Comparison of ENCODE assay signal across 1 cellular context in the genomic region with DNA sequence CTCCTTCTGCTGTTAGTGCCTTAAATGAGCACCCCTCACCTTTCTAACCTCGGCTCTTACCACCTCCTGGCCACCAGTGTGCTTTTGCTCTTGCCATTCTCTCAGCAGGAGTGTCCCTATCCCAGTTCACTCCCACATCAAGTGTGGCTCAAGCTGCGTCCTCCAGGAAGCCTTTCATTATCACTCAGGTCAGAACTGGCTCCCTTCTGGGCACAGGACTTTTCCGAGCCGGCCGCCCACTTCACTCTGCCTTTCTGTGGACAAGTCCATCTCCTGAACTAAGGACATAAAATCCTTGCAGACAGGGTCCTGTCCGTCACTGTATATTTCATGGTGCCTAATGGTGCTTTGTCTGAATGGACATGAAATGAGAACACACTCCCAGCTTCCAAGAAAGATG.
TF ChIP-seq lines count a peak whose summit lies in the region.

No MANE protein-coding gene starts in this region.

TF ChIP-seq in SK-N-SH, 30 proteins besides CTCF, POLR2A, EP300 and RAD21 (continued from another document):
- TF ChIP-seq REST (IDR thresholded peaks at IDR 0.05; ENCODE audit: low read depth, low read length) (no peak), RCOR1 (IDR thresholded peaks at IDR 0.05; ENCODE audit: low read length) (no peak), ELF1 (IDR thresholded peaks at IDR 0.05) (no peak), FOXJ3 (CRISPR knock-in tag; IDR thresholded peaks at IDR 0.05) (no peak), USF2 (IDR thresholded peaks at IDR 0.05; ENCODE audit: borderline replicate concordance, low read depth, low read length) (no peak)
- TF ChIP-seq, protein P1, sequence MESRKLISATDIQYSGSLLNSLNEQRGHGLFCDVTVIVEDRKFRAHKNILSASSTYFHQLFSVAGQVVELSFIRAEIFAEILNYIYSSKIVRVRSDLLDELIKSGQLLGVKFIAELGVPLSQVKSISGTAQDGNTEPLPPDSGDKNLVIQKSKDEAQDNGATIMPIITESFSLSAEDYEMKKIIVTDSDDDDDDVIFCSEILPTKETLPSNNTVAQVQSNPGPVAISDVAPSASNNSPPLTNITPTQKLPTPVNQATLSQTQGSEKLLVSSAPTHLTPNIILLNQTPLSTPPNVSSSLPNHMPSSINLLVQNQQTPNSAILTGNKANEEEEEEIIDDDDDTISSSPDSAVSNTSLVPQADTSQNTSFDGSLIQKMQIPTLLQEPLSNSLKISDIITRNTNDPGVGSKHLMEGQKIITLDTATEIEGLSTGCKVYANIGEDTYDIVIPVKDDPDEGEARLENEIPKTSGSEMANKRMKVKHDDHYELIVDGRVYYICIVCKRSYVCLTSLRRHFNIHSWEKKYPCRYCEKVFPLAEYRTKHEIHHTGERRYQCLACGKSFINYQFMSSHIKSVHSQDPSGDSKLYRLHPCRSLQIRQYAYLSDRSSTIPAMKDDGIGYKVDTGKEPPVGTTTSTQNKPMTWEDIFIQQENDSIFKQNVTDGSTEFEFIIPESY (IDR thresholded peaks at IDR 0.05; ENCODE audit: borderline replicate concordance, low read depth): no peak
TF ChIP-seq in SK-N-SH: peak in this region for 0.
